Comparison of ENCODE assay signal across 8 cellular contexts in the genomic region with DNA sequence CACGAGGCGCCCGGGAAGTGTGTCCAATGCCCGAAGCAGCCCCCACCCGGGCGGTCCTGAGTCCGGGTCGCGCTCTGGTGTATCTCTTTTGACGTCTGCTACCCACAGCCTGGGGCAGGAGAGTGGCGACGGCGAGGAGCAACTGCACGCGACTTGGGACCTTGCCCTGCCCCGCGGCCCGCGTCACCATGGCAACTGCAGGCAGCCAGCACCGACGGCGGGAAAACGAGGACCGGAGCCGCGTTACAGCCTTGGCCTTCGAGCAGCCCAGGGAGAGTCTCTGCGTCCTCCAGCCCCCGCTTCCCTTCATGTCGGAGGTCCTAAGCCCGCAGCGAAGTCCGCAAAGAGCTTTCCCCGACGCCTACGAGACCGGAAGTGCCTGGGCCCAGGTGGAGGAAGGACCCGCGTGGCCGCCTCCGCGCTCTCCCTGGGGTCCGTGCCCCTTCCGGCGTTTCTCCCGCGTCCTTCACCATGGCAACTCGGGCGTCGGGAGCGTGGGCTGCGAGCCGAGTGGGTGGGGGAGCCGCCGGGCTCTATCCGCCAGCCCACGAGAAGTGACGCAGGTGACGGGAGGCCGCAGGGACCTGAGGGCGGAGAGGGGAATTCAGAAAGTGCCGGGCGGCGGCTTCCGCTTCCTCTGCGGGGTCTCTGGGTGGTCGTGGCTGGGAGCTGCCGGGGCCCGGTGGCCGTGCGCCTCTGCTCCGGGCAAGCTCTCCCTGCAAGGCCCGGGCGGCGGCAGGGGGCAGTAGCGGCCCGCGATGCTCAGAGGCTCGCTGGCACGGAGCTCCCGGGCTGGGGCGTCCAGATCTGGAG.
A peak's percentile ranks its signal among the peaks of the same experiment; 100 is the strongest.
DNase-seq lines count a peak whose midpoint lies in the region; ATAC-seq and TF ChIP-seq lines count a peak whose summit lies in the region.

No MANE protein-coding gene starts in this region.

- H3K27ac ChIP-seq in heart left ventricle (no peak overlapping the region), trophoblast cell (ENCODE audit: low read depth, low read length) (no peak overlapping the region), transverse colon (no peak overlapping the region)

- H2AK5ac ChIP-seq in trophoblast cell (ENCODE audit: low read length), result no peak overlapping the region

- H4K91ac ChIP-seq in trophoblast cell (ENCODE audit: low read depth, low read length), result peak overlapping the region; percentile 52

- H3K4me1 ChIP-seq in heart left ventricle, result peaks cover 0 to 29% (median 9%) of the 10 kb centered on the region in 12 donors
- peaks cover 8 to 10% of the 10 kb centered on the region in 2 experiments for H3K4me1 ChIP-seq in trophoblast cell (ENCODE audit: control insufficient read depth in 1 of 2, insufficient read depth in 2 of 2, low read length in 2 of 2)
- H3K4me1 ChIP-seq in transverse colon, result peaks cover 3 to 26% (median 13%) of the 10 kb centered on the region in 4 donors

- H4K8ac ChIP-seq in trophoblast cell (ENCODE audit: low read depth, low read length), result peak overlapping the region; percentile 87

- peak overlapping the region; percentile 57 for H3K18ac ChIP-seq in trophoblast cell (ENCODE audit: low read length)

- TF ChIP-seq POLR2A in heart left ventricle (IDR thresholded peaks at IDR 0.05), result no peak
- no peak for TF ChIP-seq POLR2A in transverse colon (IDR thresholded peaks at IDR 0.05)

- peaks cover 11% of the 10 kb centered on the region for H3K27me3 Mint-ChIP-seq in activated naive CD8-positive, alpha-beta T cell treated with anti-CD3 and anti-CD28 coated beads for 36 hours

- H2BK5ac ChIP-seq in trophoblast cell (ENCODE audit: low read depth, low read length, poor library complexity), result no peak overlapping the region

- H3K36me3 ChIP-seq in heart left ventricle (no peaks in the 10 kb centered on the region), trophoblast cell (ENCODE audit: control insufficient read depth in 1 of 2, insufficient read depth in 2 of 2, low read length in 2 of 2) (no peaks in the 10 kb centered on the region), transverse colon (no peaks in the 10 kb centered on the region)

- H3K14ac ChIP-seq in trophoblast cell (ENCODE audit: low read length), result peak overlapping the region; percentile 59

- DNase-seq in AG04449 (ENCODE audit: low read depth, low spot score) (no peak), HuH-7 (ENCODE audit: low spot score) (peak; percentile 93), SK-MEL-5 (ENCODE audit: low read depth, low spot score) (peak; percentile 74), heart left ventricle (peak; percentile 59 to 87 (median 74)), trophoblast cell (peak; percentile 27 to 57), transverse colon (peak; percentile 81)
- DNase-seq in activated naive CD8-positive, alpha-beta T cell treated with anti-CD3 and anti-CD28 coated beads for 36 hours, result peak; percentile 79

- no peaks in the 10 kb centered on the region for H3K9me3 Mint-ChIP-seq in activated naive CD8-positive, alpha-beta T cell treated with anti-CD3 and anti-CD28 coated beads for 36 hours

- H3K9me3 ChIP-seq in heart left ventricle (no peaks in the 10 kb centered on the region), trophoblast cell (ENCODE audit: insufficient read depth, low read depth, low read length) (no peaks in the 10 kb centered on the region), transverse colon (no peaks in the 10 kb centered on the region)

- H2BK12ac ChIP-seq in trophoblast cell (ENCODE audit: low read length), result peak overlapping the region; percentile 52

- H2AFZ ChIP-seq in trophoblast cell (ENCODE audit: insufficient read depth, low read length, poor library complexity), result peak overlapping the region; percentile 85

- H3K4me3 Mint-ChIP-seq in activated naive CD8-positive, alpha-beta T cell treated with anti-CD3 and anti-CD28 coated beads for 36 hours, result peak overlapping the region; percentile 77

- H2BK120ac ChIP-seq in trophoblast cell (ENCODE audit: insufficient read depth, low read length, poor library complexity), result peak overlapping the region; percentile 41

- no peak for TF ChIP-seq EP300 in transverse colon (IDR thresholded peaks at IDR 0.05; ENCODE audit: low read depth)

- H3K9ac ChIP-seq in trophoblast cell (ENCODE audit: low read length), result no peak overlapping the region

- POLR2A ChIA-PET in AG04449 (lab: Yijun Ruan, JAX), result interaction anchor here (0.9 to 1.0 kb wide), 2 partner anchors 30 to 108 kb away, joined by 3 to 6 read pairs; no protein-coding TSS in a partner anchor

- H3K27me3 ChIP-seq in heart left ventricle, result peaks cover 0 to 44% (median 19%) of the 10 kb centered on the region in 9 donors
- peaks cover 3% of the 10 kb centered on the region for H3K27me3 ChIP-seq in trophoblast cell (ENCODE audit: insufficient read depth, low read length)
- peaks cover 38% of the 10 kb centered on the region for H3K27me3 ChIP-seq in transverse colon

- H3K79me2 ChIP-seq in trophoblast cell (ENCODE audit: control insufficient read depth, insufficient read depth, low read length, poor library complexity), result peaks cover 3% of the 10 kb centered on the region

- 1 to 3% (median 3%) methylated on average over 31 to 82 of the region's 82 CpGs for WGBS in heart left ventricle, 4 donors
- WGBS in trophoblast cell (ENCODE audit: extremely low coverage, insufficient coverage, insufficient read length), result no CpG with 5 or more reads among the region's 82 CpGs
- 5% methylated on average over 20 of the region's 82 CpGs; no CpG with 5 or more reads in 1 of the 2 donors for WGBS in transverse colon (ENCODE audit: low coverage in 1 of 2), 2 donors

- H3K4me1 Mint-ChIP-seq in activated naive CD8-positive, alpha-beta T cell treated with anti-CD3 and anti-CD28 coated beads for 36 hours, result no peaks in the 10 kb centered on the region

- peak overlapping the region; percentile 52 for H3K27ac Mint-ChIP-seq in activated naive CD8-positive, alpha-beta T cell treated with anti-CD3 and anti-CD28 coated beads for 36 hours

- intact Hi-C loops in heart left ventricle (cut with DNase I) (loop anchor here in 8 of 10 donors (2.0 to 5.0 kb wide), 4 partner anchors 140 to 248 kb away; no protein-coding TSS in a partner anchor), transverse colon (cut with DNase I; ENCODE audit: low total_unique reads) (loop anchor here (10.0 kb wide), 1 partner anchor 248 kb away; no protein-coding TSS in a partner anchor)

- H3K4ac ChIP-seq in trophoblast cell (ENCODE audit: low read depth, low read length), result no peak overlapping the region

- CTCF ChIA-PET in AG04449 (lab: Yijun Ruan, JAX), result interaction anchor here (0.6 to 7.5 kb wide), 64 partner anchors 10 to 443 kb away, joined by 3 to 191 read pairs (median 4); partner anchors contain the start of gene STK35

- H3K4me2 ChIP-seq in trophoblast cell (ENCODE audit: low read length), result peak overlapping the region; percentile 83

- no peaks in the 10 kb centered on the region for H3K36me3 Mint-ChIP-seq in activated naive CD8-positive, alpha-beta T cell treated with anti-CD3 and anti-CD28 coated beads for 36 hours

- peak overlapping the region; percentile 83 for H4K12ac ChIP-seq in trophoblast cell (ENCODE audit: low read depth, low read length)

- peak; percentile 62 for ATAC-seq in GM18867 (IDR thresholded peaks at IDR 0.05; ENCODE audit: unreplicated experiment)
- ATAC-seq in heart left ventricle, result peak; percentile 52 to 88 (median 83)

- no peak overlapping the region for H3K23ac ChIP-seq in trophoblast cell (ENCODE audit: low read length)

- peaks cover 5% of the 10 kb centered on the region for H3K79me1 ChIP-seq in trophoblast cell (ENCODE audit: low read length)

- in situ Hi-C loops in SK-MEL-5 (cut with HindIII; ENCODE audit: low pct_unique_long_range_greater_than_20kb, low sequenced_read_pairs) (no loop called here), transverse colon (cut with MboI; ENCODE audit: low pct_ligation_motif_present in 1 of 4, low pct_unique_long_range_greater_than_20kb in 1 of 4, low sequenced_read_pairs in 3 of 4) (loop anchor here in 2 of 4 donors (5.0 to 25.0 kb wide), 3 partner anchors 140 to 255 kb away; partner anchors contain the start of gene SNRPB (in 1 of the 2))

- TF ChIP-seq CTCF in AG04449 (IDR thresholded peaks at IDR 0.05; ENCODE audit: insufficient read depth, low read length, missing control alignments) (peak; percentile 97), heart left ventricle (IDR thresholded peaks at IDR 0.05) (peak; percentile 59 to 87 (median 73)), transverse colon (IDR thresholded peaks at IDR 0.05) (peak; percentile 65 to 80 (median 76))

- peak overlapping the region; percentile 62 for H3K4me3 ChIP-seq in AG04449 (ENCODE audit: low read depth, low read length)
- H3K4me3 ChIP-seq in heart left ventricle, result peak overlapping the region; percentile 9 to 65 (median 56)
- peak overlapping the region; percentile 68 for H3K4me3 ChIP-seq in trophoblast cell (ENCODE audit: low read depth, low read length)
- H3K4me3 ChIP-seq in transverse colon, result peak overlapping the region; percentile 28 to 62 (median 44)
